In genomic region chr5:69130241-69130640, GRCh38 we compare ENCODE assay signal across 22 cellular contexts. TPM values are rescaled to one million over a fixed set of nuclear protein-coding genes. Genes with fewer than 3 reads are reported as not detected.
DNase-seq lines count a peak whose midpoint lies in the region; ATAC-seq, FAIRE-seq and TF ChIP-seq lines count a peak whose summit lies in the region.
"Had no signal": no experiment of that assay in that cellular context is flagged by ENCODE, and none has a peak within 500 bp of the region (broad histone marks: within the 10 kb centered on the region; RNA-seq: fewer than 3 reads in every experiment).

No MANE protein-coding gene starts in this region.

- no peaks in the 10 kb centered on the region for H3K9me2 ChIP-seq in DOHH2 (replicated peaks; ENCODE audit: control insufficient read depth, low read length)
- H3K9me2 ChIP-seq in Karpas-422 (replicated peaks; ENCODE audit: insufficient read depth, low read length) = no peaks in the 10 kb centered on the region

- no peak for ATAC-seq in GM18498 (IDR thresholded peaks at IDR 0.05; ENCODE audit: unreplicated experiment)
- no peak for ATAC-seq in HG02610 (IDR thresholded peaks at IDR 0.05; ENCODE audit: unreplicated experiment)

- H3K79me2 ChIP-seq in DOHH2 (ENCODE audit: control insufficient read depth, low read length) = peaks cover 8% of the 10 kb centered on the region; the same call in 1 of the 2 replicates
- no peaks in the 10 kb centered on the region for H3K79me2 ChIP-seq in Karpas-422 (ENCODE audit: low read length)

- DNase-seq in Karpas-422 (no peak), small intestine (no peak), transverse colon (no peak)
- no peak for DNase-seq in activated CD8-positive, alpha-beta memory T cell treated with anti-CD3 and anti-CD28 coated beads, Interleukin-2, amount 50 U/mL, for 48 hours
- DNase-seq: AML-193; BE2C; CD4-positive, alpha-beta T cell; CD8-positive, alpha-beta memory T cell; DMS 273 treated with DMSO at 0.1 percent for 48 hours; DMS79; GM23248; H7; HCEC 1CT had no signal

- TF ChIP-seq CTCF in DOHH2 (IDR thresholded peaks at IDR 0.05; ENCODE audit: low read depth, low read length, poor library complexity, severe bottlenecking) = no peak
- no peak for TF ChIP-seq CTCF in transverse colon (IDR thresholded peaks at IDR 0.05)

- no peak overlapping the region for H3K9ac ChIP-seq in Karpas-422 (ENCODE audit: low read length)
- H3K9ac ChIP-seq: BLaER1 treated with 17β-estradiol and CSF1 and Interleukin-3, amounts not matched to agents 10 nM and 100 nM; GM23248 had no signal

- H3K27me3 ChIP-seq in DOHH2 (ENCODE audit: control insufficient read depth, low read length) (no peaks in the 10 kb centered on the region), Karpas-422 (ENCODE audit: low read length) (no peaks in the 10 kb centered on the region), small intestine (ENCODE audit: control insufficient read depth in 2 of 2, insufficient read depth in 2 of 2, low read length in 2 of 2) (no peaks in the 10 kb centered on the region), transverse colon (no peaks in the 10 kb centered on the region)
- H3K27me3 ChIP-seq: BE2C; BLaER1 treated with 17β-estradiol and CSF1 and Interleukin-3, amounts not matched to agents 10 nM and 100 nM had no signal

- WGBS in small intestine, 3 donors = 72 to 76% (median 73%) methylated on average over 2 of the region's 2 CpGs
- WGBS in transverse colon (ENCODE audit: low coverage in 1 of 2), 2 donors = 73 to 75% methylated on average over 2 of the region's 2 CpGs

- H4K20me1 ChIP-seq in DOHH2 (ENCODE audit: control insufficient read depth, insufficient read depth, low read depth, low read length) (no peaks in the 10 kb centered on the region), Karpas-422 (ENCODE audit: insufficient read depth, low read depth, low read length) (no peaks in the 10 kb centered on the region)
- H4K20me1 ChIP-seq: BLaER1 treated with 17β-estradiol and CSF1 and Interleukin-3, amounts not matched to agents 10 nM and 100 nM had no signal

- in situ Hi-C loops in transverse colon (cut with MboI; ENCODE audit: low pct_ligation_motif_present in 1 of 4, low pct_unique_long_range_greater_than_20kb in 1 of 4, low sequenced_read_pairs in 3 of 4) = no loop called here

- peaks cover 33% of the 10 kb centered on the region for H3F3A ChIP-seq in DOHH2 (ENCODE audit: control insufficient read depth, insufficient read depth)

- no peak overlapping the region for H2AFZ ChIP-seq in Karpas-422 (ENCODE audit: low read length)
- H2AFZ ChIP-seq: GM23248 had no signal

- no peaks in the 10 kb centered on the region for H3K9me3 ChIP-seq in DOHH2 (ENCODE audit: control insufficient read depth, insufficient read depth, low read length)
- H3K9me3 ChIP-seq in Karpas-422 (ENCODE audit: low read length) = no peaks in the 10 kb centered on the region
- H3K9me3 ChIP-seq in small intestine (ENCODE audit: control insufficient read depth, low read depth) = no peaks in the 10 kb centered on the region
- no peaks in the 10 kb centered on the region for H3K9me3 ChIP-seq in transverse colon
- H3K9me3 ChIP-seq: BE2C; BLaER1 treated with 17β-estradiol and CSF1 and Interleukin-3, amounts not matched to agents 10 nM and 100 nM had no signal

- H3K27ac ChIP-seq in DOHH2 (ENCODE audit: low read depth, low read length) (peak overlapping the region; percentile 67), Karpas-422 (ENCODE audit: low read length) (peak overlapping the region; percentile 65; the same call in 1 of the 2 replicates), small intestine (ENCODE audit: low read depth in 1 of 2, low read length in 1 of 2) (no peak overlapping the region), transverse colon (no peak overlapping the region)
- H3K27ac ChIP-seq: BLaER1 treated with 17β-estradiol and CSF1 and Interleukin-3, amounts not matched to agents 10 nM and 100 nM; GM23248 had no signal

- peak overlapping the region; percentile 14; the same call in 1 of the 2 replicates for H3K4me3 ChIP-seq in DOHH2 (ENCODE audit: low read length)
- no peak overlapping the region for H3K4me3 ChIP-seq in Karpas-422 (ENCODE audit: low read length)
- H3K4me3 ChIP-seq in small intestine (ENCODE audit: low read depth in 1 of 2, low read length in 2 of 2) = no peak overlapping the region
- no peak overlapping the region for H3K4me3 ChIP-seq in transverse colon
- H3K4me3 ChIP-seq: BLaER1 treated with 17β-estradiol and CSF1 and Interleukin-3, amounts not matched to agents 10 nM and 100 nM; GM23248 had no signal

- TF ChIP-seq POLR2A in transverse colon (IDR thresholded peaks at IDR 0.05) = no peak

- peak overlapping the region; percentile 59 for H3K4me2 ChIP-seq in DOHH2 (ENCODE audit: low read length)
- H3K4me2 ChIP-seq in Karpas-422 (ENCODE audit: low read depth, low read length, poor library complexity, severe bottlenecking) = peak overlapping the region; percentile 40
- H3K4me2 ChIP-seq: BLaER1 treated with 17β-estradiol and CSF1 and Interleukin-3, amounts not matched to agents 10 nM and 100 nM had no signal

- intact Hi-C loops in transverse colon (cut with DNase I; ENCODE audit: low total_unique reads) = no loop called here

- H3K36me3 ChIP-seq in DOHH2 (ENCODE audit: control insufficient read depth, low read length) (peaks cover 60% of the 10 kb centered on the region), Karpas-422 (ENCODE audit: insufficient read depth, low read length) (peaks cover 26% of the 10 kb centered on the region; the same call in 1 of the 2 replicates), small intestine (ENCODE audit: control insufficient read depth in 2 of 2, insufficient read depth in 2 of 2, low read length in 2 of 2) (no peaks in the 10 kb centered on the region), transverse colon (peaks cover 0 to 24% (median 11%) of the 10 kb centered on the region in 4 donors)

- peaks cover 61% of the 10 kb centered on the region for H3K4me1 ChIP-seq in DOHH2 (ENCODE audit: control insufficient read depth, low read length)
- H3K4me1 ChIP-seq in Karpas-422 (ENCODE audit: low read length) = peaks cover 23% of the 10 kb centered on the region
- no peaks in the 10 kb centered on the region for H3K4me1 ChIP-seq in small intestine (ENCODE audit: control insufficient read depth in 2 of 2, insufficient read depth in 1 of 2, low read depth in 1 of 2, low read length in 1 of 2)
- no peaks in the 10 kb centered on the region for H3K4me1 ChIP-seq in transverse colon
- H3K4me1 ChIP-seq: BE2C; BLaER1 treated with 17β-estradiol and CSF1 and Interleukin-3, amounts not matched to agents 10 nM and 100 nM had no signal

- TF ChIP-seq EP300 in transverse colon (IDR thresholded peaks at IDR 0.05; ENCODE audit: low read depth) = no peak

- FAIRE-seq in TTC549 (lab: Jason Lieb, UNC) = peak; percentile 40
- FAIRE-seq in small intestine (lab: Jason Lieb, UNC) = peak; percentile 55
- FAIRE-seq: D721Med, GM12892, GM19239, H1 had no signal

RNA-seq across cellular contexts. Expression of gene SLC30A5, which starts 36.4 kb away (rescaled TPM):
- total RNA-seq in Karpas-422 (2014; rRNA removed; shearing (Covaris generic); ENCODE audit: low replicate concordance) = 25.7 and 66.1 TPM in 2 replicates
- polyA plus RNA-seq in small intestine = 10 to 100 TPM; 22.7 to 33.8 (median 27.7) TPM
- total RNA-seq in transverse colon = 10 to 100 TPM; 22.3 to 69.9 (median 41.9) TPM

RNA-seq across cellular contexts. Expression of gene CCNB1, which starts 36.7 kb away (rescaled TPM):
- total RNA-seq in Karpas-422 (2014; rRNA removed; shearing (Covaris generic); ENCODE audit: low replicate concordance) = 58.5 and 96.4 TPM in 2 replicates
- polyA plus RNA-seq in small intestine = 10 to 100 TPM in 1 of 3 donors, 1 to 10 TPM in 2; 5.1 to 82.4 (median 8.5) TPM
- 10 to 100 TPM in 1 of 4 donors, 1 to 10 TPM in 3; 2.2 to 16.9 (median 6.3) TPM for total RNA-seq in transverse colon

RNA-seq across cellular contexts. Expression of gene CENPH, which starts 59.1 kb away (rescaled TPM):
- total RNA-seq in Karpas-422 (2014; rRNA removed; shearing (Covaris generic); ENCODE audit: low replicate concordance) = 34.1 and 37.0 TPM in 2 replicates
- 10 to 100 TPM in 1 of 3 donors, 1 to 10 TPM in 2; 2.5 to 13.0 (median 4.6) TPM for polyA plus RNA-seq in small intestine
- total RNA-seq in transverse colon = 1 to 10 TPM in 2 of 4 donors, not detected in 2; 1.2 to 4.4 TPM

Comparison
In these comparisons a context has a peak if more than half of its experiments do, and no peak if none do; other contexts are left out.
1. H3K27ac ChIP-seq: peak in DOHH2 (single experiment) and Karpas-422 (single experiment); none in small intestine (0 of 2) and transverse colon (0 of 4).